In the genomic region with DNA sequence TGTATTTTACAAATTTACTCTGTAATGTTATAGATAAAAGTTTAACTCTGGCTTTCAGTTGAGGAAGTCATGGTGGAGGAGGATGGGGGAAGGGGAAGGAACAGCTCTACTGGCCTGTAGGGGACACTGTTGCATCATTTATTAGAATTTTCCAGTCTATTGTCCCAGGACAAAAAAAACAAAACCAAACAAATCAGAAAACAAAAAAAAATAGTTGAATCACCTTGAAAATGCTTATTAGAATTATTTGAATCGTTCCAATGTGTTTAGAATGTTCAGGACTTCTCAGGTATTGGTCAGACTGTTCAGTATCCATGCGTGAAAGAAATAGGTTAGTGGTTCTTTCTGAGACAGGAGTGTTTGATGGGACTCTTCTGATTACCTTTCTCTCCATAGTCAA, we compare ENCODE assay signal across 7 cellular contexts.
DNase-seq lines count a peak whose midpoint lies in the region; ATAC-seq and TF ChIP-seq lines count a peak whose summit lies in the region.

No MANE protein-coding gene starts in this region.

- BruUV-seq in MCF 10A (replicated peaks; lab: Mats Ljungman, UMichigan): no TSS peak

- H3K27ac Mint-ChIP-seq in MCF 10A (ENCODE audit: low read depth, unreplicated experiment): peak overlapping the region; percentile 63

- CTCF ChIA-PET in MCF 10A (lab: Yijun Ruan, JAX): interaction anchor here (0.7 to 2.6 kb wide), 8 partner anchors 13 to 1182 kb away, joined by 3 to 11 read pairs (median 4); no protein-coding TSS in a partner anchor

- H3K27me3 Mint-ChIP-seq in MCF 10A (ENCODE audit: insufficient read depth, unreplicated experiment): no peaks in the 10 kb centered on the region

- H3K36me3 ChIP-seq in left lung: no peaks in the 10 kb centered on the region

- peak; percentile 57 for TF ChIP-seq CTCF in GM10266 (IDR thresholded peaks at IDR 0.05; ENCODE audit: control insufficient read depth, insufficient read depth, low read depth, missing control alignments)
- TF ChIP-seq CTCF in MCF 10A (IDR thresholded peaks at IDR 0.05; ENCODE audit: unreplicated experiment): peak; percentile 54
- TF ChIP-seq CTCF in left lung (IDR thresholded peaks at IDR 0.05): peak; percentile 59 to 73

- no peaks in the 10 kb centered on the region for H3K9me3 Mint-ChIP-seq in MCF 10A (ENCODE audit: unreplicated experiment)

- H3K27ac ChIP-seq in left lung: no peak overlapping the region

- H3K4me3 ChIP-seq in left lung: no peak overlapping the region

- H3K27me3 ChIP-seq in left lung: no peaks in the 10 kb centered on the region

- peak; percentile 5 for DNase-seq in GM10266 (ENCODE audit: extremely low spot score)
- DNase-seq in Kasumi-1 (lab: John Stamatoyannopoulos, UW): peak; percentile 72 to 76
- DNase-seq in MCF 10A (ENCODE audit: unreplicated experiment): peak; percentile 53
- no peak for DNase-seq in left lung
- DNase-seq in stimulated activated CD4-positive, alpha-beta T cell treated with anti-CD3 and anti-CD28 coated beads, Interleukin-12 subunit alpha, Interleukin-12 subunit beta, amount 100 ng/mL, for 4 hours: no peak
- DNase-seq in GM19238 (ENCODE audit: insufficient read length, low spot score): no peak

- H3K9me3 ChIP-seq in left lung: no peaks in the 10 kb centered on the region

- H3K4me1 ChIP-seq in left lung: peaks cover 0 to 10% of the 10 kb centered on the region in 2 donors

- H3K36me3 Mint-ChIP-seq in MCF 10A (ENCODE audit: insufficient read depth, unreplicated experiment): peaks cover 6% of the 10 kb centered on the region

- ATAC-seq in left lung (peak; percentile 84), HG03025 (IDR thresholded peaks at IDR 0.05; ENCODE audit: low FRiP score, unreplicated experiment) (no peak)

- POLR2A ChIA-PET in MCF 10A (lab: Yijun Ruan, JAX): interaction anchor here (0.7 to 1.6 kb wide), 8 partner anchors 40 to 990 kb away, joined by 3 to 6 read pairs (median 3); no protein-coding TSS in a partner anchor

- H3K4me3 Mint-ChIP-seq in MCF 10A (ENCODE audit: unreplicated experiment): no peak overlapping the region

- intact Hi-C loops in MCF 10A (cut with micrococcal nuclease) (loop anchor here (2.0 to 10.0 kb wide), 2 partner anchors 171 to 339 kb away; no protein-coding TSS in a partner anchor), left lung (cut with DNase I) (no loop called here)

- H3K4me1 Mint-ChIP-seq in MCF 10A (ENCODE audit: insufficient read depth, unreplicated experiment): peaks cover 6% of the 10 kb centered on the region

Comparison
In these comparisons a context has a peak if more than half of its experiments do, and no peak if none do; other contexts are left out.
1. DNase-seq: peak in GM10266 (single experiment), Kasumi-1 (2 of 2) and MCF 10A (single experiment); none in left lung (0 of 2), stimulated activated CD4-positive, alpha-beta T cell treated with anti-CD3 and anti-CD28 coated beads, Interleukin-12 subunit alpha, Interleukin-12 subunit beta, amount 100 ng/mL, for 4 hours (single experiment) and GM19238 (single experiment).
2. Peak in every context shown above with its lines, with median percentiles within 50 percentile points of each other: CTCF ChIP-seq.